Comparison of ENCODE assay signal across 17 cellular contexts in genomic region chr11:76150141-76150540, GRCh38. TPM values are rescaled to one million over a fixed set of nuclear protein-coding genes. Genes with fewer than 3 reads are reported as not detected.
"Had no signal": no experiment of that assay in that cellular context is flagged by ENCODE, and none has a peak within 500 bp of the region (broad histone marks: within the 10 kb centered on the region; RNA-seq: fewer than 3 reads in every experiment).

No MANE protein-coding gene starts in this region.

- H3K36me3 Mint-ChIP-seq: activated CD4-positive, alpha-beta memory T cell treated with anti-CD3 and anti-CD28 coated beads for 36 hours; activated naive CD4-positive, alpha-beta T cell treated with anti-CD3 and anti-CD28 coated beads, Interleukin-2, amount 50 U/mL, for 24 hours had no signal

- H3K9me3 Mint-ChIP-seq: activated CD4-positive, alpha-beta memory T cell treated with anti-CD3 and anti-CD28 coated beads for 36 hours; activated CD4-positive, alpha-beta T cell treated with anti-CD3 and anti-CD28 coated beads, Interleukin-2, amount 10 ng/mL, durations not matched to agents 7 days and 5 days; activated naive CD4-positive, alpha-beta T cell treated with anti-CD3 and anti-CD28 coated beads, Interleukin-2, amount 50 U/mL, for 24 hours; activated T-cell treated with anti-CD3 and anti-CD28 coated beads, Interleukin-2, amount 50 U/mL, for 4 hours had no signal

- H3K27me3 ChIP-seq: breast epithelium had no signal

- H3K27ac ChIP-seq: breast epithelium, KMS-11 had no signal

- ATAC-seq: activated T-cell treated with anti-CD3 and anti-CD28 coated beads, Interleukin-2, amount 50 U/mL, for 4 hours; PC-3 had no signal

- H3K4me2 ChIP-seq: KMS-11 had no signal

- H3K4me3 ChIP-seq: breast epithelium had no signal

- H3K9me3 ChIP-seq: breast epithelium had no signal

- H3K36me3 ChIP-seq: breast epithelium had no signal

- H3K4me1 ChIP-seq: breast epithelium had no signal

- DNase-seq: activated CD4-positive, alpha-beta memory T cell treated with anti-CD3 and anti-CD28 coated beads for 36 hours; activated CD4-positive, alpha-beta T cell treated with anti-CD3 and anti-CD28 coated beads, Interleukin-2, amount 10 ng/mL, durations not matched to agents 7 days and 5 days; activated CD4-positive, CD25-positive, alpha-beta regulatory T cell; activated CD8-positive, alpha-beta memory T cell treated with anti-CD3 and anti-CD28 coated beads for 24 hours; activated naive CD4-positive, alpha-beta T cell; activated T-cell treated with anti-CD3 and anti-CD28 coated beads, Interleukin-2, amount 50 U/mL, for 4 hours; central memory CD4-positive, alpha-beta T cell; NCI-H1436 treated with DMSO at 0.1 percent for 48 hours; NCI-H446; NCI-H524; PC-3; SIG-M5; T-helper 2 cell had no signal

- H3K4me3 Mint-ChIP-seq: activated CD4-positive, alpha-beta memory T cell treated with anti-CD3 and anti-CD28 coated beads for 36 hours; activated CD4-positive, alpha-beta T cell treated with anti-CD3 and anti-CD28 coated beads, Interleukin-2, amount 10 ng/mL, durations not matched to agents 7 days and 5 days; activated naive CD4-positive, alpha-beta T cell treated with anti-CD3 and anti-CD28 coated beads, Interleukin-2, amount 50 U/mL, for 24 hours; activated T-cell treated with anti-CD3 and anti-CD28 coated beads, Interleukin-2, amount 50 U/mL, for 4 hours had no signal

- H3K27ac Mint-ChIP-seq: activated CD4-positive, alpha-beta memory T cell treated with anti-CD3 and anti-CD28 coated beads for 36 hours; activated CD4-positive, alpha-beta T cell treated with anti-CD3 and anti-CD28 coated beads, Interleukin-2, amount 10 ng/mL, durations not matched to agents 7 days and 5 days; activated naive CD4-positive, alpha-beta T cell treated with anti-CD3 and anti-CD28 coated beads, Interleukin-2, amount 50 U/mL, for 24 hours had no signal

- H3K9ac ChIP-seq: KMS-11 had no signal

RNA-seq across cellular contexts. Expression of gene WNT11, which starts 56.2 kb away (rescaled TPM):
- total RNA-seq: activated CD4-positive, alpha-beta memory T cell treated with anti-CD3 and anti-CD28 coated beads for 36 hours; activated CD4-positive, alpha-beta T cell treated with anti-CD3 and anti-CD28 coated beads, Interleukin-2, amount 10 ng/mL, durations not matched to agents 7 days and 5 days; MCF 10A had no signal
